In the genomic region with DNA sequence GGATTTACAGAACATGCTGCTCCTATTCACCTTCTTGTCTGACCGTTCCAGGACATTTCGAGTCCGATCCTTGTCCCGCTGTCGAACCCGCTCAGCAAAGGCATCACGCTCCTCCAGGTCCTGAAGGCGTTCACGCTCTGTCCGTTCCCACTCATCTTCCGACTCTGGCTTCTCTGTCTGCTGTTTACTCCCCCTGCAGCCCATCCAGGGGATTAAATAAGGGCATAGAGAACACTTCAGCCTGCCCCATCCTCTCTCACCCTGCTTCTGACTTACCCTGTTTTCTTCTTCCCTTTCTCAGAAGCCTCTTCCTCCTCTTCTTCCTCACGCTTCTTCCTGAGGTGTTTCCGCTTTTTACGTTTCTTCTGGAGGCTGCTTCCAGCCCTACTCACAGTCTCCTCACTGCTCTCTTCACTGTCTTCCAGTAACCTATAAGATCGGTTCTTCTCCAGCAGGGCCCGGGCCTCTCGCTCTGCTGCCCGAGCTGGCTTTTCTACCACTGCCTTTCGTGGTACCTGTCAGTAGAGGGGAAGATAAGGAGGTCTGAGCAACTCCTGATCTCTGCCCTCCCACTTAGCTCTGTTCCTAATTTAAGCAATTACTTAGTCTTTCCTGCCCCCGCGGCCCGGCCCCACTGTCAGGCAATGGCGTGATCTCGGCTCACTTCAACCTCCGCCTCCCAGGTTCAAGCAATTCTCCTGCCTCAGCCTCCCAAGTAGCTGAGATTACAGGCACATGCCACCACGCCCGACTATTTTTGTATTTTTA, we compare ENCODE assay signal across 12 cellular contexts. TPM values are rescaled to one million over a fixed set of nuclear protein-coding genes. Genes with fewer than 3 reads are reported as not detected.
DNase-seq lines count a peak whose midpoint lies in the region; ATAC-seq, FAIRE-seq and TF ChIP-seq lines count a peak whose summit lies in the region.
"Had no signal": no experiment of that assay in that cellular context is flagged by ENCODE, and none has a peak within 500 bp of the region (broad histone marks: within the 10 kb centered on the region; RNA-seq: fewer than 3 reads in every experiment).

No MANE protein-coding gene starts in this region.

- in situ Hi-C loops in gastrocnemius medialis (cut with MboI; ENCODE audit: low sequenced_read_pairs in 4 of 4), result loop anchor here in 1 of 4 donors (25.0 kb wide), 1 partner anchor 416 kb away; no protein-coding TSS in a partner anchor

- H3K9me3 ChIP-seq in H1 (ENCODE audit: insufficient read depth in 2 of 2, low read depth in 1 of 2, low read length in 1 of 2) (no peaks in the 10 kb centered on the region), skeletal muscle tissue (ENCODE audit: control insufficient read depth in 3 of 3, low read length in 3 of 3) (no peaks in the 10 kb centered on the region), gastrocnemius medialis (no peaks in the 10 kb centered on the region)

- no peak for TF ChIP-seq EP300 in H1 (IDR thresholded peaks at IDR 0.05; ENCODE audit: borderline replicate concordance in 1 of 2, low read depth in 2 of 2, low read length in 2 of 2)

- H3K36me3 Mint-ChIP-seq in activated T-cell treated with anti-CD3 and anti-CD28 coated beads, Interleukin-2, amount 50 U/mL, for 72 hours (ENCODE audit: insufficient read depth in 2 of 2), result peaks cover 3 to 12% of the 10 kb centered on the region in 2 donors

- no peak for FAIRE-seq in H1 (lab: Jason Lieb, UNC)

- no peaks in the 10 kb centered on the region; a peak in 1 of 7 replicates for H3K4me1 ChIP-seq in H1 (replicated peaks in 1 of 4; ENCODE audit: control insufficient read depth in 3 of 4, insufficient read depth in 4 of 4, low read length in 3 of 4)
- H3K4me1 ChIP-seq in skeletal muscle tissue (ENCODE audit: control insufficient read depth in 3 of 3, insufficient read depth in 3 of 3, low read length in 3 of 3), result peaks cover 9 to 25% (median 12%) of the 10 kb centered on the region in 3 donors
- peaks cover 15 to 18% of the 10 kb centered on the region in 2 donors for H3K4me1 ChIP-seq in gastrocnemius medialis

- DNase-seq in activated T-cell treated with anti-CD3 and anti-CD28 coated beads, Interleukin-2, amount 50 U/mL, for 72 hours, result no peak
- no peak for DNase-seq in activated T-cell treated with anti-CD3 and anti-CD28 coated beads, Interleukin-2, amount 50 U/mL, for 48 hours
- DNase-seq in RWPE1 (ENCODE audit: low spot score) (no peak), H1 (ENCODE audit: low read depth in 1 of 2, low spot score in 2 of 2) (no peak), gastrocnemius medialis (no peak), SKM-1 treated with dmso at 0.1 percent for 144 hours (lab: John Stamatoyannopoulos, UW; ENCODE audit: unreplicated experiment) (no peak), NCI-H1436 (lab: John Stamatoyannopoulos, UW) (no peak)
- DNase-seq: EL, NCI-H748 treated with DMSO at 0.1 percent for 48 hours had no signal

- H3K9ac ChIP-seq in H1 (replicated peaks in 1 of 4; ENCODE audit: extremely low read depth in 1 of 4, low read depth in 3 of 4, low read length in 3 of 4) (no peak overlapping the region), skeletal muscle tissue (ENCODE audit: low read depth in 1 of 3, low read length in 3 of 3) (peak overlapping the region in 2 of 3 donors; percentile 23 to 92)

- no peaks in the 10 kb centered on the region for H3K27me3 Mint-ChIP-seq in activated T-cell treated with anti-CD3 and anti-CD28 coated beads, Interleukin-2, amount 50 U/mL, for 72 hours (ENCODE audit: low read depth)

- peaks cover 35% of the 10 kb centered on the region for H3K4me1 Mint-ChIP-seq in activated T-cell treated with anti-CD3 and anti-CD28 coated beads, Interleukin-2, amount 50 U/mL, for 72 hours (ENCODE audit: low read depth)

- peaks cover 4 to 12% (median 8%) of the 10 kb centered on the region in 4 experiments; a peak in 5 of 8 replicates for H3K36me3 ChIP-seq in H1 (ENCODE audit: control insufficient read depth in 2 of 4, insufficient read depth in 4 of 4, low read length in 3 of 4)
- peaks cover 20 to 36% (median 29%) of the 10 kb centered on the region in 3 donors for H3K36me3 ChIP-seq in skeletal muscle tissue (ENCODE audit: control insufficient read depth in 3 of 3, insufficient read depth in 3 of 3, low read length in 3 of 3)
- peaks cover 0 to 47% of the 10 kb centered on the region in 2 donors for H3K36me3 ChIP-seq in gastrocnemius medialis

- H3K4me2 ChIP-seq in H1 (ENCODE audit: insufficient read depth in 1 of 2, low read depth in 2 of 2, low read length in 2 of 2), result no peak overlapping the region; a peak in 1 of 4 replicates

- no peak overlapping the region for H2BK12ac ChIP-seq in H1 (ENCODE audit: low read depth, low read length)

- no peak overlapping the region for H2BK20ac ChIP-seq in H1 (ENCODE audit: low read length)

- H4K5ac ChIP-seq in H1 (ENCODE audit: insufficient read length, low read depth, low read length), result no peak overlapping the region

- no peak overlapping the region for H2BK120ac ChIP-seq in H1 (replicated peaks; ENCODE audit: low read depth, low read length)

- intact Hi-C loops in gastrocnemius medialis (cut with DNase I; ENCODE audit: low total_unique reads), result loop anchor here (5.0 kb wide), 4 partner anchors 54 to 241 kb away; a partner anchor contains a TSS

- peaks cover 0 to 4% of the 10 kb centered on the region in 2 experiments; a peak in 2 of 4 replicates for H3K79me2 ChIP-seq in H1 (ENCODE audit: control insufficient read depth in 1 of 2, insufficient read depth in 2 of 2, low read length in 2 of 2)

- no peak for ATAC-seq in activated T-cell treated with anti-CD3 and anti-CD28 coated beads, Interleukin-2, amount 50 U/mL, for 72 hours (replicated peaks in 1 of 2)
- ATAC-seq in gastrocnemius medialis, result no peak

- H2AFZ ChIP-seq in H1 (ENCODE audit: low read length), result no peak overlapping the region

- POLR2A ChIA-PET in RWPE1 (lab: Yijun Ruan, JAX; ENCODE audit: low non-redundant PET) (no interaction called here), H1 (lab: Charles Lee; ENCODE audit: partially characterized antibody) (interaction anchor here (0.6 to 18.7 kb wide), 7 partner anchors 11 to 132 kb away, joined by 3 to 388 read pairs (median 7); a partner anchor contains a TSS)

- no peaks in the 10 kb centered on the region for H3K9me3 Mint-ChIP-seq in activated T-cell treated with anti-CD3 and anti-CD28 coated beads, Interleukin-2, amount 50 U/mL, for 72 hours

- peaks cover 6% of the 10 kb centered on the region for H3K23me2 ChIP-seq in H1 (ENCODE audit: low read depth, low read length)

- WGBS in H1 (ENCODE audit: extremely low coverage in 1 of 2, insufficient coverage in 1 of 2, insufficient read length in 1 of 2, insufficient replicate concordance in 2 of 2, low coverage in 1 of 2, low lambda C conversion rate in 2 of 2, missing lambda C conversion rate in 1 of 2), 2 experiments, result 93% methylated on average over 27 of the region's 27 CpGs; no CpG with 5 or more reads in 1 of the 2 experiments

- H4K20me1 ChIP-seq in H1 (replicated peaks in 1 of 2; ENCODE audit: control insufficient read depth in 1 of 2, insufficient read depth in 2 of 2, low read length in 2 of 2), result peaks cover 0 to 2% of the 10 kb centered on the region in 2 experiments

- H3K27ac Mint-ChIP-seq in activated T-cell treated with anti-CD3 and anti-CD28 coated beads, Interleukin-2, amount 50 U/mL, for 72 hours, result no peak overlapping the region

- H2AK5ac ChIP-seq in H1 (ENCODE audit: low read depth, low read length), result no peak overlapping the region

- TF ChIP-seq CTCF in RWPE1 (conservative IDR thresholded peaks at IDR 0.05; ENCODE audit: low read depth), result no peak
- TF ChIP-seq CTCF in H1 (IDR thresholded peaks at IDR 0.05; ENCODE audit: control extremely low read depth in 1 of 3, insufficient read depth in 1 of 3, low read depth in 1 of 3, low read length in 3 of 3), result peak in 2 of 3 experiments; percentile 13 to 38; a peak in 2 of 4 replicates
- no peak for TF ChIP-seq CTCF in gastrocnemius medialis (IDR thresholded peaks at IDR 0.05 in 4 of 5, conservative IDR thresholded peaks at IDR 0.05 in 1 of 5)

- H3K4me3 Mint-ChIP-seq in activated T-cell treated with anti-CD3 and anti-CD28 coated beads, Interleukin-2, amount 50 U/mL, for 72 hours, result peak overlapping the region; percentile 37 to 90

- no peak overlapping the region for H3K56ac ChIP-seq in H1 (replicated peaks; ENCODE audit: insufficient read length, low read depth, low read length)

- H2BK5ac ChIP-seq in H1 (ENCODE audit: low read depth, low read length), result no peak overlapping the region

- no peak; a peak in 1 of 4 replicates for TF ChIP-seq RAD21 in H1 (IDR thresholded peaks at IDR 0.05 in 1 of 2, conservative IDR thresholded peaks at IDR 0.05 in 1 of 2; ENCODE audit: low read depth in 2 of 2, low read length in 2 of 2)

- CTCF ChIA-PET in RWPE1 (lab: Yijun Ruan, JAX) (interaction anchor here (0.6 to 0.9 kb wide), 3 partner anchors 11 to 64 kb away, joined by 3 to 4 read pairs (median 3); no protein-coding TSS in a partner anchor), H1 (lab: Charles Lee; ENCODE audit: partially characterized antibody) (interaction anchor here (1.8 to 3.0 kb wide), 4 partner anchors 12 to 52 kb away, joined by 8 to 12 read pairs (median 10); no protein-coding TSS in a partner anchor)

- no peak overlapping the region for H2BK15ac ChIP-seq in H1 (ENCODE audit: low read length)

- no peak overlapping the region for H3K4ac ChIP-seq in H1 (replicated peaks; ENCODE audit: insufficient read length, low read depth, low read length)

- H4K91ac ChIP-seq in H1 (replicated peaks; ENCODE audit: insufficient read length, low read length), result no peak overlapping the region

- no peak overlapping the region for H3K4me3 ChIP-seq in H1 (ENCODE audit: extremely low read depth in 1 of 4, insufficient read depth in 2 of 4, low read depth in 3 of 4, low read length in 4 of 4)
- no peak overlapping the region for H3K4me3 ChIP-seq in skeletal muscle tissue (ENCODE audit: low read length in 3 of 3)
- peak overlapping the region in 1 of 4 donors; percentile 93 for H3K4me3 ChIP-seq in gastrocnemius medialis

- H3K14ac ChIP-seq in H1 (ENCODE audit: insufficient read length), result no peak overlapping the region

- H3K79me1 ChIP-seq in H1 (ENCODE audit: low read depth, low read length), result no peaks in the 10 kb centered on the region

- H3K27me3 ChIP-seq in H1 (replicated peaks in 1 of 4; ENCODE audit: control insufficient read depth in 3 of 4, extremely low read depth in 1 of 4, insufficient read depth in 3 of 4, low read length in 3 of 4), result no peaks in the 10 kb centered on the region
- H3K27me3 ChIP-seq in skeletal muscle tissue (ENCODE audit: control insufficient read depth in 3 of 3, insufficient read depth in 3 of 3, low read length in 3 of 3), result no peaks in the 10 kb centered on the region
- H3K27me3 ChIP-seq in gastrocnemius medialis, result no peaks in the 10 kb centered on the region

- no peak for TF ChIP-seq POLR2A in H1 (IDR thresholded peaks at IDR 0.05; ENCODE audit: control extremely low read depth in 1 of 2, low read depth in 2 of 2, low read length in 2 of 2)
- no peak for TF ChIP-seq POLR2A in gastrocnemius medialis (IDR thresholded peaks at IDR 0.05)

- H4K8ac ChIP-seq in H1 (ENCODE audit: extremely low read depth, insufficient read depth, low read length), result no peak overlapping the region

- H3K23ac ChIP-seq in H1 (ENCODE audit: insufficient read length), result no peak overlapping the region

- no peak overlapping the region for H3K18ac ChIP-seq in H1 (ENCODE audit: extremely low read depth, low read length)

- H3K27ac ChIP-seq in RWPE1 (0 out of 2 replicates have a peak overlapping the region, but pooled peaks have one; percentile 85), H1 (ENCODE audit: low read depth, low read length) (no peak overlapping the region), skeletal muscle tissue (ENCODE audit: low read depth, low read length) (no peak overlapping the region), gastrocnemius medialis (no peak overlapping the region)
- H3K27ac ChIP-seq: epithelial cell of prostate, HL-60 had no signal

RNA-seq across cellular contexts. Expression of a gene that starts 1.9 kb away (rescaled TPM):
- total RNA-seq in activated T-cell treated with anti-CD3 and anti-CD28 coated beads, Interleukin-2, amount 50 U/mL, for 72 hours, result 10 to 100 TPM; 39.2 to 43.0 TPM
- 27.4 and 29.4 TPM in 2 replicates for total RNA-seq in H1 (2021; fragmentation: NEBNext Ultra II Directional; extraction: Animal tissue kit (Norgen Biotek cat#: 25700))
- polyA plus RNA-seq in H1 (2011; rRNA removed), result 44.4 and 53.8 TPM in 2 replicates
- polyA plus RNA-seq in H1 (2011; cell fraction: cytosol; rRNA removed), result 43.4 TPM
- 70.6 TPM for polyA plus RNA-seq in H1 (2011; cell fraction: nucleus; rRNA removed)
- 29.1 to 38.2 TPM (median 35.0 TPM) in 4 replicates for polyA plus RNA-seq in H1 (2012, experiment 1 of 2)
- 18.5 TPM for polyA plus RNA-seq in H1 (2012, experiment 2 of 2)
- 18.6 TPM for polyA plus RNA-seq in H1 (2013, experiment 1 of 2)
- polyA plus RNA-seq in H1 (2013, experiment 2 of 2), result 17.8 TPM
- 46.2 and 54.8 TPM in 2 replicates for polyA minus RNA-seq in H1 (2011; rRNA and poly(A)+ RNA removed)
- 17.8 TPM for polyA minus RNA-seq in H1 (2011; cell fraction: cytosol; rRNA and poly(A)+ RNA removed)
- 20.5 TPM for polyA minus RNA-seq in H1 (2011; cell fraction: nucleus; rRNA and poly(A)+ RNA removed)
- total RNA-seq in skeletal muscle tissue, result 23.0 TPM
- 10 to 100 TPM; 39.1 to 74.8 (median 49.4) TPM for total RNA-seq in gastrocnemius medialis

RNA-seq across cellular contexts. Expression of a gene that starts 15.5 kb away (rescaled TPM):
- total RNA-seq in activated T-cell treated with anti-CD3 and anti-CD28 coated beads, Interleukin-2, amount 50 U/mL, for 72 hours, result 100 to 1,000 TPM; 179 to 200 TPM
- 23.6 and 25.1 TPM in 2 replicates for total RNA-seq in H1 (2021; fragmentation: NEBNext Ultra II Directional; extraction: Animal tissue kit (Norgen Biotek cat#: 25700))
- 29.1 and 33.2 TPM in 2 replicates for polyA plus RNA-seq in H1 (2011; rRNA removed)
- 21.6 TPM for polyA plus RNA-seq in H1 (2011; cell fraction: cytosol; rRNA removed)
- 38.2 TPM for polyA plus RNA-seq in H1 (2011; cell fraction: nucleus; rRNA removed)
- 22.3 to 25.4 TPM (median 25.0 TPM) in 4 replicates for polyA plus RNA-seq in H1 (2012, experiment 1 of 2)
- polyA plus RNA-seq in H1 (2012, experiment 2 of 2), result 33.6 TPM
- 31.3 TPM for polyA plus RNA-seq in H1 (2013, experiment 1 of 2)
- polyA plus RNA-seq in H1 (2013, experiment 2 of 2), result 28.9 TPM
- 19.7 and 22.4 TPM in 2 replicates for polyA minus RNA-seq in H1 (2011; rRNA and poly(A)+ RNA removed)
- polyA minus RNA-seq in H1 (2011; cell fraction: cytosol; rRNA and poly(A)+ RNA removed), result 15.6 TPM
- 11.4 TPM for polyA minus RNA-seq in H1 (2011; cell fraction: nucleus; rRNA and poly(A)+ RNA removed)
- 23.5 TPM for total RNA-seq in skeletal muscle tissue
- total RNA-seq in gastrocnemius medialis, result 10 to 100 TPM in 3 of 4 donors, 1 to 10 TPM in 1; 4.4 to 16.9 (median 12.4) TPM

RNA-seq across cellular contexts. Expression of a gene that starts 19.8 kb away (rescaled TPM):
- 10 to 100 TPM; 26.9 to 29.6 TPM for total RNA-seq in activated T-cell treated with anti-CD3 and anti-CD28 coated beads, Interleukin-2, amount 50 U/mL, for 72 hours
- total RNA-seq in H1 (2021; fragmentation: NEBNext Ultra II Directional; extraction: Animal tissue kit (Norgen Biotek cat#: 25700)), result 27.3 and 28.0 TPM in 2 replicates
- 50.4 and 55.4 TPM in 2 replicates for polyA plus RNA-seq in H1 (2011; rRNA removed)
- 18.8 TPM for polyA plus RNA-seq in H1 (2011; cell fraction: cytosol; rRNA removed)
- 31.7 TPM for polyA plus RNA-seq in H1 (2011; cell fraction: nucleus; rRNA removed)
- polyA plus RNA-seq in H1 (2012, experiment 1 of 2), result 27.7 to 48.3 TPM (median 41.6 TPM) in 4 replicates
- 60.0 TPM for polyA plus RNA-seq in H1 (2012, experiment 2 of 2)
- polyA plus RNA-seq in H1 (2013, experiment 1 of 2), result 92.9 TPM
- polyA plus RNA-seq in H1 (2013, experiment 2 of 2), result 99.7 TPM
- polyA minus RNA-seq in H1 (2011; rRNA and poly(A)+ RNA removed), result 24.4 and 26.8 TPM in 2 replicates
- polyA minus RNA-seq in H1 (2011; cell fraction: cytosol; rRNA and poly(A)+ RNA removed), result 21.6 TPM
- polyA minus RNA-seq in H1 (2011; cell fraction: nucleus; rRNA and poly(A)+ RNA removed), result 15.4 TPM
- total RNA-seq in skeletal muscle tissue, result 3.7 TPM
- total RNA-seq in gastrocnemius medialis, result 1 to 10 TPM in 3 of 4 donors, under 1 TPM in 1; 0.32 to 2.0 (median 1.4) TPM

RNA-seq across cellular contexts. Expression of a gene that starts 24.0 kb away (rescaled TPM):
- 10 to 100 TPM; 25.8 to 36.0 TPM for total RNA-seq in activated T-cell treated with anti-CD3 and anti-CD28 coated beads, Interleukin-2, amount 50 U/mL, for 72 hours
- 18.2 and 20.8 TPM in 2 replicates for total RNA-seq in H1 (2021; fragmentation: NEBNext Ultra II Directional; extraction: Animal tissue kit (Norgen Biotek cat#: 25700))
- polyA plus RNA-seq in H1 (2011; rRNA removed), result 23.1 and 30.4 TPM in 2 replicates
- polyA plus RNA-seq in H1 (2011; cell fraction: cytosol; rRNA removed), result 23.9 TPM
- polyA plus RNA-seq in H1 (2011; cell fraction: nucleus; rRNA removed), result 49.1 TPM
- 18.9 to 24.6 TPM (median 22.5 TPM) in 4 replicates for polyA plus RNA-seq in H1 (2012, experiment 1 of 2)
- polyA plus RNA-seq in H1 (2012, experiment 2 of 2), result 24.5 TPM
- polyA plus RNA-seq in H1 (2013, experiment 1 of 2), result 24.5 TPM
- polyA plus RNA-seq in H1 (2013, experiment 2 of 2), result 20.2 TPM
- 7.0 and 10.6 TPM in 2 replicates for polyA minus RNA-seq in H1 (2011; rRNA and poly(A)+ RNA removed)
- 10.5 TPM for polyA minus RNA-seq in H1 (2011; cell fraction: cytosol; rRNA and poly(A)+ RNA removed)
- polyA minus RNA-seq in H1 (2011; cell fraction: nucleus; rRNA and poly(A)+ RNA removed), result 17.4 TPM
- total RNA-seq in skeletal muscle tissue, result 9.9 TPM
- 10 to 100 TPM; 11.2 to 24.9 (median 19.8) TPM for total RNA-seq in gastrocnemius medialis

RNA-seq across cellular contexts. Expression of a gene that starts 44.3 kb away (rescaled TPM):
- 10 to 100 TPM in 1 of 2 donors, 1 to 10 TPM in 1; 8.3 to 14.2 TPM for total RNA-seq in activated T-cell treated with anti-CD3 and anti-CD28 coated beads, Interleukin-2, amount 50 U/mL, for 72 hours
- total RNA-seq in H1 (2021; fragmentation: NEBNext Ultra II Directional; extraction: Animal tissue kit (Norgen Biotek cat#: 25700)), result 14.6 and 15.9 TPM in 2 replicates
- polyA plus RNA-seq in H1 (2011; rRNA removed), result 14.4 and 18.3 TPM in 2 replicates
- polyA plus RNA-seq in H1 (2011; cell fraction: cytosol; rRNA removed), result 13.0 TPM
- polyA plus RNA-seq in H1 (2011; cell fraction: nucleus; rRNA removed), result 53.3 TPM
- 19.7 to 26.3 TPM (median 22.8 TPM) in 4 replicates for polyA plus RNA-seq in H1 (2012, experiment 1 of 2)
- polyA plus RNA-seq in H1 (2012, experiment 2 of 2), result 15.1 TPM
- 23.4 TPM for polyA plus RNA-seq in H1 (2013, experiment 1 of 2)
- 20.1 TPM for polyA plus RNA-seq in H1 (2013, experiment 2 of 2)
- polyA minus RNA-seq in H1 (2011; rRNA and poly(A)+ RNA removed), result 10.8 and 14.8 TPM in 2 replicates
- 7.1 TPM for polyA minus RNA-seq in H1 (2011; cell fraction: cytosol; rRNA and poly(A)+ RNA removed)
- polyA minus RNA-seq in H1 (2011; cell fraction: nucleus; rRNA and poly(A)+ RNA removed), result 16.1 TPM
- 2.1 TPM for total RNA-seq in skeletal muscle tissue
- 1 to 10 TPM in 2 of 4 donors, under 1 TPM in 2; 0.73 to 7.8 (median 1.7) TPM for total RNA-seq in gastrocnemius medialis

Comparison
In these comparisons a context has a peak if more than half of its experiments do, and no peak if none do; other contexts are left out.
1. CTCF ChIP-seq: peak in H1 (2 of 3); none in RWPE1 (single experiment) and gastrocnemius medialis (0 of 5).
2. H3K9ac ChIP-seq: peak in skeletal muscle tissue (2 of 3); none in H1 (0 of 4).